In genomic region chr16:84182104-84182503, GRCh38 we compare ENCODE assay signal across 22 cellular contexts. TPM values are rescaled to one million over a fixed set of nuclear protein-coding genes. Genes with fewer than 3 reads are reported as not detected.
A peak's percentile ranks its signal among the peaks of the same experiment; 100 is the strongest.
DNase-seq lines count a peak whose midpoint lies in the region; ATAC-seq and TF ChIP-seq lines count a peak whose summit lies in the region.
"Had no signal": no experiment of that assay in that cellular context is flagged by ENCODE, and none has a peak within 500 bp of the region (broad histone marks: within the 10 kb centered on the region; RNA-seq: fewer than 3 reads in every experiment).

No MANE protein-coding gene starts in this region.

- H4K8ac ChIP-seq in neuronal stem cell (ENCODE audit: low read depth, low read length), result no peak overlapping the region

- H2BK15ac ChIP-seq in neuronal stem cell (ENCODE audit: low read length), result no peak overlapping the region

- no peaks in the 10 kb centered on the region for H3K9me3 ChIP-seq in left ventricle myocardium inferior (replicated peaks)
- H3K9me3 ChIP-seq in neuronal stem cell (replicated peaks in 1 of 2; ENCODE audit: control insufficient read depth in 2 of 2, insufficient read depth in 1 of 2, low read depth in 1 of 2, low read length in 2 of 2), result no peaks in the 10 kb centered on the region
- no peaks in the 10 kb centered on the region for H3K9me3 ChIP-seq in aorta (ENCODE audit: control insufficient read depth, low read length)
- H3K9me3 ChIP-seq in HAP-1, result no peaks in the 10 kb centered on the region
- no peaks in the 10 kb centered on the region for H3K9me3 ChIP-seq in tibial nerve

- in situ Hi-C loops in HAP-1 (cut with MboI; ENCODE audit: low sequenced_read_pairs), result loop anchor here (10.0 kb wide), 1 partner anchor 97 kb away; no protein-coding TSS in a partner anchor

- H3K18ac ChIP-seq in neuronal stem cell (ENCODE audit: low read length), result no peak overlapping the region

- H3K79me1 ChIP-seq in neuronal stem cell (ENCODE audit: low read depth, low read length), result peaks cover 16% of the 10 kb centered on the region

- H3K23ac ChIP-seq in neuronal stem cell (ENCODE audit: low read depth, low read length, poor library complexity), result no peak overlapping the region

- no peak for TF ChIP-seq EP300 in tibial nerve (IDR thresholded peaks at IDR 0.05)

- H4K91ac ChIP-seq in neuronal stem cell (ENCODE audit: low read depth, low read length, poor library complexity), result no peak overlapping the region

- no peak overlapping the region for H3K4me3 ChIP-seq in left ventricle myocardium inferior
- H3K4me3 ChIP-seq in coronary artery, result no peak overlapping the region
- no peak overlapping the region for H3K4me3 ChIP-seq in neuronal stem cell (ENCODE audit: low read length in 2 of 2)
- H3K4me3 ChIP-seq in aorta (ENCODE audit: low read length in 2 of 2), result no peak overlapping the region
- H3K4me3 ChIP-seq in HAP-1, result no peak overlapping the region
- no peak overlapping the region for H3K4me3 ChIP-seq in tibial nerve

- no peak overlapping the region for H2BK120ac ChIP-seq in neuronal stem cell (ENCODE audit: low read depth, low read length)

- no peak for TF ChIP-seq POLR2A in tibial nerve (IDR thresholded peaks at IDR 0.05)

- H3K4me2 ChIP-seq in neuronal stem cell (ENCODE audit: insufficient read depth, low read length, poor library complexity, severe bottlenecking), result no peak overlapping the region

- no CpG with 5 or more reads among the region's 18 CpGs for WGBS in neuronal stem cell (ENCODE audit: extremely low coverage in 2 of 2, insufficient read length in 2 of 2, insufficient replicate concordance in 1 of 2), 2 donors
- 96 to 97% methylated on average over 18 of the region's 18 CpGs for WGBS in aorta, 2 donors
- WGBS in tibial nerve, 2 donors, result 96% methylated on average over 14 to 18 of the region's 18 CpGs

- intact Hi-C loops in left ventricle myocardium inferior (cut with micrococcal nuclease), result loop anchor here (10.0 kb wide), 2 partner anchors 97 to 227 kb away; partner anchors contain the start of gene OSGIN1
- intact Hi-C loops in Right ventricle myocardium superior (cut with DNase I), result no loop called here
- intact Hi-C loops in aorta (cut with DNase I), result loop anchor here (5.0 to 10.0 kb wide), 2 partner anchors 215 to 217 kb away; partner anchors contain the start of gene NECAB2 (in 2 of the 2)

- H3K27ac ChIP-seq in left ventricle myocardium inferior (replicated peaks), result peak overlapping the region; percentile 92
- H3K27ac ChIP-seq in coronary artery, result no peak overlapping the region
- H3K27ac ChIP-seq in neuronal stem cell (replicated peaks; ENCODE audit: low read length), result no peak overlapping the region
- H3K27ac ChIP-seq in aorta (ENCODE audit: low read depth in 1 of 2, low read length in 2 of 2), result no peak overlapping the region
- no peak overlapping the region for H3K27ac ChIP-seq in tibial nerve

- peaks cover 60% of the 10 kb centered on the region for H3K36me3 ChIP-seq in left ventricle myocardium inferior
- H3K36me3 ChIP-seq in neuronal stem cell (replicated peaks in 1 of 2; ENCODE audit: control insufficient read depth in 2 of 2, insufficient read depth in 2 of 2, low read length in 2 of 2), result peaks cover 45 to 80% of the 10 kb centered on the region in 2 donors
- H3K36me3 ChIP-seq in aorta (ENCODE audit: control insufficient read depth in 1 of 2, insufficient read depth in 2 of 2, low read length in 1 of 2), result peaks cover 0 to 7% of the 10 kb centered on the region in 2 donors
- H3K36me3 ChIP-seq in HAP-1 (replicated peaks), result peaks cover 27% of the 10 kb centered on the region
- H3K36me3 ChIP-seq in tibial nerve, result peaks cover 0 to 71% (median 14%) of the 10 kb centered on the region in 3 donors

- H2BK12ac ChIP-seq in neuronal stem cell (ENCODE audit: low read length), result no peak overlapping the region

- H2AK5ac ChIP-seq in neuronal stem cell (ENCODE audit: low read depth, low read length), result no peak overlapping the region

- H3K27me3 ChIP-seq in left ventricle myocardium inferior (ENCODE audit: low read depth) (no peaks in the 10 kb centered on the region), neuronal stem cell (ENCODE audit: control insufficient read depth in 3 of 3, insufficient read depth in 3 of 3, low read depth in 1 of 3, low read length in 3 of 3) (no peaks in the 10 kb centered on the region), aorta (ENCODE audit: control insufficient read depth in 1 of 2, insufficient read depth in 2 of 2, low read length in 1 of 2) (no peaks in the 10 kb centered on the region), HAP-1 (ENCODE audit: low read depth) (no peaks in the 10 kb centered on the region), tibial nerve (no peaks in the 10 kb centered on the region)

- no peak for TF ChIP-seq CTCF in left ventricle myocardium inferior (IDR thresholded peaks at IDR 0.05; ENCODE audit: borderline replicate concordance)
- TF ChIP-seq CTCF in coronary artery (IDR thresholded peaks at IDR 0.05), result no peak
- TF ChIP-seq CTCF in tibial nerve (IDR thresholded peaks at IDR 0.05), result no peak

- ATAC-seq in Right ventricle myocardium superior (ENCODE audit: poor library complexity), result no peak
- no peak for ATAC-seq in aorta (ENCODE audit: low FRiP score)
- ATAC-seq: HCT116 had no signal

- no peak overlapping the region for H2BK5ac ChIP-seq in neuronal stem cell (ENCODE audit: low read length)

- H2AFZ ChIP-seq in neuronal stem cell (ENCODE audit: low read length), result no peak overlapping the region

- peaks cover 96% of the 10 kb centered on the region for H3K4me1 ChIP-seq in left ventricle myocardium inferior
- H3K4me1 ChIP-seq in neuronal stem cell (ENCODE audit: control insufficient read depth in 2 of 2, insufficient read depth in 1 of 2, low read depth in 1 of 2, low read length in 2 of 2), result peaks cover 3 to 10% of the 10 kb centered on the region in 2 donors
- no peaks in the 10 kb centered on the region for H3K4me1 ChIP-seq in aorta (ENCODE audit: control insufficient read depth in 1 of 2, insufficient read depth in 2 of 2, low read length in 2 of 2)
- no peaks in the 10 kb centered on the region; the same call in 1 of the 2 replicates for H3K4me1 ChIP-seq in HAP-1
- peaks cover 0 to 44% (median 17%) of the 10 kb centered on the region in 4 donors for H3K4me1 ChIP-seq in tibial nerve

- no peak overlapping the region for H3K4ac ChIP-seq in neuronal stem cell (ENCODE audit: low read length)

- peak overlapping the region; percentile 2 for H3K9ac ChIP-seq in neuronal stem cell (ENCODE audit: low read depth, low read length, poor library complexity)

- H3K14ac ChIP-seq in neuronal stem cell (ENCODE audit: low read length), result no peak overlapping the region

- DNase-seq in left ventricle myocardium inferior (no peak), Right ventricle myocardium superior (no peak), coronary artery (ENCODE audit: low spot score) (peak; percentile 68), neuronal stem cell (ENCODE audit: low spot score) (no peak), aorta (peak; percentile 30 to 65), mesenteric fat pad (ENCODE audit: low spot score) (no peak), HAP-1 (ENCODE audit: low spot score in 2 of 2) (no peak), tibial nerve (ENCODE audit: low spot score in 2 of 2) (no peak)
- DNase-seq: C1 segment of cervical spinal cord; Calu3; CD4-positive, alpha-beta memory T cell; COR-L47; DMS53; DMS79 treated with DMSO at 0.1 percent for 48 hours; GF-D8; GOT3 had no signal

RNA-seq across cellular contexts. Expression of gene TAF1C, which starts 4.8 kb away (rescaled TPM):
- 29.0 TPM for total RNA-seq in left ventricle myocardium inferior
- 29.3 TPM for total RNA-seq in Right ventricle myocardium superior
- 44.6 TPM for polyA plus RNA-seq in neuronal stem cell (2013, experiment 1 of 2)
- polyA plus RNA-seq in neuronal stem cell (2013, experiment 2 of 2), result 41.1 TPM
- 10 to 100 TPM; 46.6 to 50.9 TPM for total RNA-seq in aorta
- polyA plus RNA-seq in aorta, result 10 to 100 TPM in 1 of 2 donors, 1 to 10 TPM in 1; 8.4 to 80.9 TPM
- total RNA-seq in mesenteric fat pad, result 44.5 TPM
- total RNA-seq in tibial nerve, result 100 to 1,000 TPM in 1 of 4 donors, 10 to 100 TPM in 3; 50.7 to 109 (median 73.9) TPM

RNA-seq across cellular contexts. Expression of gene ADAD2, which starts 8.9 kb away (rescaled TPM):
- total RNA-seq in left ventricle myocardium inferior (0.52 TPM), Right ventricle myocardium superior (0.65 TPM), aorta (under 1 TPM in 1 of 2 donors, not detected in 1; 0.33 TPM), mesenteric fat pad (not detected), tibial nerve (1 to 10 TPM in 1 of 4 donors, not detected in 3; 1.2 TPM)
- polyA plus RNA-seq in neuronal stem cell (2013, experiment 1 of 2), result not detected
- not detected for polyA plus RNA-seq in neuronal stem cell (2013, experiment 2 of 2)
- polyA plus RNA-seq in aorta, result 1 to 10 TPM in 1 of 2 donors, not detected in 1; 1.0 TPM
- total RNA-seq: A172; A673; Calu3; CD4-positive, alpha-beta memory T cell; Daoy; G401 had no signal
- polyA plus RNA-seq: BJ; CD4-positive, alpha-beta memory T cell had no signal

RNA-seq across cellular contexts. Expression of gene DNAAF1, which starts 37.0 kb away (rescaled TPM):
- total RNA-seq in left ventricle myocardium inferior, result 0.14 TPM
- total RNA-seq in Right ventricle myocardium superior, result not detected
- polyA plus RNA-seq in neuronal stem cell (2013, experiment 1 of 2), result 0.21 TPM
- polyA plus RNA-seq in neuronal stem cell (2013, experiment 2 of 2), result 0.24 TPM
- under 1 TPM; 0.19 to 0.48 TPM for total RNA-seq in aorta
- 1 to 10 TPM in 1 of 2 donors, not detected in 1; 1.4 TPM for polyA plus RNA-seq in aorta
- total RNA-seq in mesenteric fat pad, result not detected
- total RNA-seq in tibial nerve, result 1 to 10 TPM in 1 of 4 donors, under 1 TPM in 2, not detected in 1; 0.20 to 1.1 (median 0.90) TPM
- total RNA-seq: A673, Calu3, Daoy, G401 had no signal
- polyA plus RNA-seq: BJ had no signal

RNA-seq across cellular contexts. Expression of gene HSDL1, which starts 37.1 kb away (rescaled TPM):
- 23.8 TPM for total RNA-seq in left ventricle myocardium inferior
- total RNA-seq in Right ventricle myocardium superior, result 22.6 TPM
- polyA plus RNA-seq in neuronal stem cell (2013, experiment 1 of 2), result 43.5 TPM
- 44.6 TPM for polyA plus RNA-seq in neuronal stem cell (2013, experiment 2 of 2)
- total RNA-seq in aorta, result 10 to 100 TPM; 14.6 to 20.5 TPM
- polyA plus RNA-seq in aorta, result 10 to 100 TPM; 11.4 to 19.0 TPM
- total RNA-seq in mesenteric fat pad, result 23.1 TPM
- total RNA-seq in tibial nerve, result 10 to 100 TPM; 11.1 to 39.8 (median 20.6) TPM

RNA-seq across cellular contexts. Expression of gene KCNG4, which starts 57.7 kb away (rescaled TPM):
- total RNA-seq in left ventricle myocardium inferior, result not detected
- not detected for total RNA-seq in Right ventricle myocardium superior
- not detected for polyA plus RNA-seq in neuronal stem cell (2013, experiment 1 of 2)
- polyA plus RNA-seq in neuronal stem cell (2013, experiment 2 of 2), result not detected
- total RNA-seq in aorta, result not detected
- polyA plus RNA-seq in aorta, result under 1 TPM; 0.03 to 0.13 TPM
- not detected for total RNA-seq in mesenteric fat pad
- total RNA-seq in tibial nerve, result under 1 TPM in 1 of 4 donors, not detected in 3; 0.30 TPM
- total RNA-seq: A673; Calu3; CD4-positive, alpha-beta memory T cell; Daoy; G401 had no signal
- polyA plus RNA-seq: BJ; CD4-positive, alpha-beta memory T cell had no signal

Comparison
In these comparisons a context has a peak if more than half of its experiments do, and no peak if none do; other contexts are left out.
1. DNase-seq: peak in coronary artery (single experiment) and aorta (2 of 2); none in left ventricle myocardium inferior (single experiment), Right ventricle myocardium superior (single experiment), neuronal stem cell (single experiment), mesenteric fat pad (single experiment), HAP-1 (0 of 2) and tibial nerve (0 of 2).